In genomic region chr9:19269582-19269981, GRCh38 we compare ENCODE assay signal across 19 cellular contexts. TPM values are rescaled to one million over a fixed set of nuclear protein-coding genes. Genes with fewer than 3 reads are reported as not detected.
DNase-seq lines count a peak whose midpoint lies in the region; ATAC-seq and TF ChIP-seq lines count a peak whose summit lies in the region.
"Had no signal": no experiment of that assay in that cellular context is flagged by ENCODE, and none has a peak within 500 bp of the region (broad histone marks: within the 10 kb centered on the region; RNA-seq: fewer than 3 reads in every experiment).

No MANE protein-coding gene starts in this region.

- peaks cover 5 to 8% of the 10 kb centered on the region in 2 donors for H3K36me3 Mint-ChIP-seq in activated T-cell treated with anti-CD3 and anti-CD28 coated beads, Interleukin-2, amount 50 U/mL, for 72 hours (ENCODE audit: insufficient read depth in 2 of 2)
- peaks cover 12% of the 10 kb centered on the region for H3K36me3 Mint-ChIP-seq in activated T-cell treated with anti-CD3 and anti-CD28 coated beads, Interleukin-2, amount 50 U/mL, for 4 hours (ENCODE audit: insufficient read depth)
- peaks cover 4% of the 10 kb centered on the region for H3K36me3 Mint-ChIP-seq in central memory CD8-positive, alpha-beta T cell (ENCODE audit: insufficient read depth)

- in situ Hi-C loops in HAP-1 (cut with MboI; ENCODE audit: low sequenced_read_pairs): no loop called here

- no peaks in the 10 kb centered on the region for H3K36me3 ChIP-seq in HAP-1 (replicated peaks)
- H3K36me3 ChIP-seq in OCI-LY7 (ENCODE audit: insufficient read depth, low read length): no peaks in the 10 kb centered on the region
- H3K36me3 ChIP-seq: Peyer's patch had no signal

- H3K4me1 Mint-ChIP-seq in activated T-cell treated with anti-CD3 and anti-CD28 coated beads, Interleukin-2, amount 50 U/mL, for 72 hours (ENCODE audit: low read depth): peaks cover 41% of the 10 kb centered on the region
- H3K4me1 Mint-ChIP-seq in activated T-cell treated with anti-CD3 and anti-CD28 coated beads, Interleukin-2, amount 50 U/mL, for 4 hours (ENCODE audit: low read depth): peaks cover 47% of the 10 kb centered on the region
- peaks cover 53% of the 10 kb centered on the region for H3K4me1 Mint-ChIP-seq in central memory CD8-positive, alpha-beta T cell

- no peak overlapping the region for H3K4me2 ChIP-seq in OCI-LY7 (ENCODE audit: low read length)
- H3K4me2 ChIP-seq: KMS-11 had no signal

- H3K27me3 ChIP-seq in HAP-1 (ENCODE audit: low read depth): no peaks in the 10 kb centered on the region; the same call in 1 of the 2 replicates
- H3K27me3 ChIP-seq: Peyer's patch had no signal

- peak in 1 of 2 donors; percentile 51 for ATAC-seq in activated T-cell treated with anti-CD3 and anti-CD28 coated beads, Interleukin-2, amount 50 U/mL, for 72 hours (replicated peaks in 1 of 2)
- no peak for ATAC-seq in activated T-cell treated with anti-CD3 and anti-CD28 coated beads, Interleukin-2, amount 50 U/mL, for 4 hours
- ATAC-seq in central memory CD8-positive, alpha-beta T cell (replicated peaks; ENCODE audit: extremely low read depth, poor library complexity, severe bottlenecking): no peak

- H3K9me3 ChIP-seq in HAP-1: peaks cover 5% of the 10 kb centered on the region; the same call in 1 of the 2 replicates
- peaks cover 9% of the 10 kb centered on the region for H3K9me3 ChIP-seq in OCI-LY7 (ENCODE audit: low read length)
- H3K9me3 ChIP-seq: Peyer's patch had no signal

- H3K9me2 ChIP-seq in OCI-LY7 (ENCODE audit: insufficient read depth, low read length): no peaks in the 10 kb centered on the region

- BruUV-seq in OCI-LY7 (replicated peaks; lab: Mats Ljungman, UMichigan): no TSS peak

- no peak overlapping the region for H3K4me3 ChIP-seq in HAP-1
- H3K4me3 ChIP-seq in OCI-LY7 (ENCODE audit: low read depth, low read length, poor library complexity, severe bottlenecking): no peak overlapping the region
- H3K4me3 ChIP-seq: GM23248, Peyer's patch had no signal

- no peaks in the 10 kb centered on the region for H3K27me3 Mint-ChIP-seq in activated T-cell treated with anti-CD3 and anti-CD28 coated beads, Interleukin-2, amount 50 U/mL, for 72 hours (ENCODE audit: low read depth)
- H3K27me3 Mint-ChIP-seq in activated T-cell treated with anti-CD3 and anti-CD28 coated beads, Interleukin-2, amount 50 U/mL, for 4 hours (ENCODE audit: low read depth): no peaks in the 10 kb centered on the region
- H3K27me3 Mint-ChIP-seq in central memory CD8-positive, alpha-beta T cell: no peaks in the 10 kb centered on the region

- H3K79me2 ChIP-seq in OCI-LY7 (ENCODE audit: insufficient read depth, low read depth, low read length): peaks cover 4% of the 10 kb centered on the region; the same call in 1 of the 2 replicates

- no peak for TF ChIP-seq CTCF in OCI-LY7 (conservative IDR thresholded peaks at IDR 0.05; ENCODE audit: low read length)

- intact Hi-C loops in posterior cingulate gyrus (cut with DNase I): no loop called here
- intact Hi-C loops in OCI-LY7 (cut with micrococcal nuclease; ENCODE audit: unreplicated experiment): no loop called here

- H3K27ac Mint-ChIP-seq in activated T-cell treated with anti-CD3 and anti-CD28 coated beads, Interleukin-2, amount 50 U/mL, for 72 hours: peak overlapping the region; percentile 63
- peak overlapping the region; percentile 85 for H3K27ac Mint-ChIP-seq in central memory CD8-positive, alpha-beta T cell (ENCODE audit: low read depth)

- no peak for DNase-seq in activated T-cell treated with anti-CD3 and anti-CD28 coated beads, Interleukin-2, amount 50 U/mL, for 72 hours
- no peak for DNase-seq in activated T-cell treated with anti-CD3 and anti-CD28 coated beads, Interleukin-2, amount 50 U/mL, for 4 hours
- no peak for DNase-seq in central memory CD8-positive, alpha-beta T cell (ENCODE audit: low spot score in 2 of 2)
- DNase-seq in iris pigment epithelial cell (ENCODE audit: low read depth) (peak; percentile 3), HAP-1 (ENCODE audit: low spot score in 2 of 2) (no peak), posterior cingulate gyrus (no peak), OCI-LY7 (ENCODE audit: low spot score) (no peak)
- DNase-seq: GDM1; GM23248; H9; NCI-H1105; NCI-H146; NCI-H2029; NCI-H2227 treated with DMSO at 0.1 percent for 48 hours; NCI-H510A; NK-92 treated with Interleukin-12 subunit alpha and Interleukin-12 subunit beta, amount 100 ng/mL, for 24 hours; Peyer's patch had no signal

- H4K20me1 ChIP-seq in OCI-LY7 (ENCODE audit: insufficient read depth, low read length): no peaks in the 10 kb centered on the region

- H3K27ac ChIP-seq in OCI-LY7 (ENCODE audit: low read depth, low read length, poor library complexity, severe bottlenecking): no peak overlapping the region
- H3K27ac ChIP-seq: C4-2B, GM23248, KMS-11, Peyer's patch had no signal

- no peak overlapping the region for H2AFZ ChIP-seq in OCI-LY7 (ENCODE audit: low read length)
- H2AFZ ChIP-seq: GM23248 had no signal

- peak overlapping the region in 1 of 2 donors; percentile 83 for H3K4me3 Mint-ChIP-seq in activated T-cell treated with anti-CD3 and anti-CD28 coated beads, Interleukin-2, amount 50 U/mL, for 72 hours
- H3K4me3 Mint-ChIP-seq in activated T-cell treated with anti-CD3 and anti-CD28 coated beads, Interleukin-2, amount 50 U/mL, for 4 hours: no peak overlapping the region
- peak overlapping the region; percentile 31 for H3K4me3 Mint-ChIP-seq in central memory CD8-positive, alpha-beta T cell
- H3K4me3 Mint-ChIP-seq: H9 had no signal

- H3K4me1 ChIP-seq in HAP-1 (no peaks in the 10 kb centered on the region), OCI-LY7 (ENCODE audit: insufficient read depth, low read length, poor library complexity, severe bottlenecking) (no peaks in the 10 kb centered on the region)

- POLR2A ChIA-PET in OCI-LY7 (lab: Charles Lee): interaction anchor here (0.6 to 1.5 kb wide), 3 partner anchors 9 to 121 kb away, joined by 3 to 6 read pairs (median 3); no protein-coding TSS in a partner anchor

- CTCF ChIA-PET in OCI-LY7 (lab: Charles Lee; ENCODE audit: unreplicated experiment): interaction anchor here (0.5 kb wide), 1 partner anchor 16 kb away, joined by 3 read pairs; no protein-coding TSS in a partner anchor

- peaks cover 2 to 3% of the 10 kb centered on the region in 2 donors for H3K9me3 Mint-ChIP-seq in activated T-cell treated with anti-CD3 and anti-CD28 coated beads, Interleukin-2, amount 50 U/mL, for 72 hours
- H3K9me3 Mint-ChIP-seq in activated T-cell treated with anti-CD3 and anti-CD28 coated beads, Interleukin-2, amount 50 U/mL, for 4 hours: no peaks in the 10 kb centered on the region
- no peaks in the 10 kb centered on the region for H3K9me3 Mint-ChIP-seq in central memory CD8-positive, alpha-beta T cell

RNA-seq across cellular contexts. Expression of gene DENND4C, which starts 39.1 kb away (rescaled TPM):
- total RNA-seq in activated T-cell treated with anti-CD3 and anti-CD28 coated beads, Interleukin-2, amount 50 U/mL, for 72 hours: 10 to 100 TPM; 26.0 to 28.9 TPM
- 10 to 100 TPM in 1 of 3 donors, 1 to 10 TPM in 2; 9.0 to 11.3 (median 9.7) TPM for total RNA-seq in activated T-cell treated with anti-CD3 and anti-CD28 coated beads, Interleukin-2, amount 50 U/mL, for 4 hours
- total RNA-seq in OCI-LY7 (2014; rRNA removed; shearing (Covaris generic)): 24.2 and 28.6 TPM in 2 replicates
- total RNA-seq in OCI-LY7 (2022): 18.8 and 27.4 TPM in 2 replicates
